Comparison of ENCODE assay signal across 8 cellular contexts in the genomic region with DNA sequence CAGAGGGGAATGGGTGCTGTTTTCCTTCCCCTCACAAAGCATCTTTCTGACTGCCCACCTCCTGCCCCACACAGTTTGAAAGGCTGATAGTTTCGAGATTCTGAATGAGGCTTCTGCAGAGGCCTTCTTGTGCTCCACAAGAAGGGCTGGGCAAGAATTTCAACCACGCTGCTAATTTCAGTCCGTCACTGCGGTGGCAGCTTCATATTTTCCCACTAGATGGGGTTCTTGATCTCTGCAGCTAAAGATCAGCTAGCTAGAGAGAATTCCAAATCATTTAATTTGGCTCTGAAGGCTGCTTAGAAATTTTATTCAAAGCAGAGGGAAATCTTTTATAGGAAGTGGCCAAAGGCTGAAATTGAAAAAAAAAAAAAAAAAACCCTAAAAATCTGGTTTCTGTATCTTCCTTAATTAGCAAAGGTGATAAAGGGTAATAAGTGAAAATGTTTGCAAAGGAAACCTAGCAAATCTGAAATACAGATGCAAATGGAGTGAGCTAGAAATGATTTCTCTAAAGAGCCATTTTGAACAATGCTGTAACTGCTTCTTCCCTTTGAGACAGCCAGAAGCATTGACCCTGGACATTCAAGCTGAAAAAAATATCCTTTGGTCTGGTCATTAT. TPM values are rescaled to one million over a fixed set of nuclear protein-coding genes. Genes with fewer than 3 reads are reported as not detected.
DNase-seq lines count a peak whose midpoint lies in the region; ATAC-seq lines count a peak whose summit lies in the region.

No MANE protein-coding gene starts in this region.

- no peak overlapping the region for H3K4me3 ChIP-seq in aorta (ENCODE audit: low read length in 2 of 2)

- no peaks in the 10 kb centered on the region for H3K9me3 ChIP-seq in aorta (ENCODE audit: control insufficient read depth, low read length)

- DNase-seq in DMS53 (lab: John Stamatoyannopoulos, UW) = peak; percentile 47
- no peak for DNase-seq in DMS53 treated with DMSO at 0.1 percent for 48 hours (lab: John Stamatoyannopoulos, UW; ENCODE audit: unreplicated experiment)
- DNase-seq in NCI-H345 treated with DMSO at 0.1 percent for 48 hours (lab: John Stamatoyannopoulos, UW; ENCODE audit: unreplicated experiment) = peak; percentile 40
- DNase-seq in cerebellar cortex (ENCODE audit: low spot score) = peak; percentile 82
- no peak for DNase-seq in left colon
- no peak for DNase-seq in aorta

- H3K36me3 ChIP-seq in aorta (ENCODE audit: control insufficient read depth in 1 of 2, insufficient read depth in 2 of 2, low read length in 1 of 2) = no peaks in the 10 kb centered on the region

- peak; percentile 31 for ATAC-seq in left colon
- ATAC-seq in aorta (ENCODE audit: low FRiP score) = peak; percentile 73
- ATAC-seq in HG03097 (IDR thresholded peaks at IDR 0.05; ENCODE audit: low FRiP score, unreplicated experiment) = no peak
- ATAC-seq in HG02571 (IDR thresholded peaks at IDR 0.05; ENCODE audit: unreplicated experiment) = no peak

- peaks cover 0 to 2% of the 10 kb centered on the region in 2 donors for H3K27me3 ChIP-seq in aorta (ENCODE audit: control insufficient read depth in 1 of 2, insufficient read depth in 2 of 2, low read length in 1 of 2)

- H3K27ac ChIP-seq in aorta (ENCODE audit: low read depth in 1 of 2, low read length in 2 of 2) = no peak overlapping the region

- H3K4me1 ChIP-seq in aorta (ENCODE audit: control insufficient read depth in 1 of 2, insufficient read depth in 2 of 2, low read length in 2 of 2) = no peaks in the 10 kb centered on the region

- WGBS in aorta, 2 donors = 1 to 2% methylated on average over 4 of the region's 4 CpGs

- intact Hi-C loops in left colon (cut with DNase I, micrococcal nuclease) = loop anchor here in 1 of 2 donors (2.0 kb wide), 1 partner anchor 138 kb away; no protein-coding TSS in a partner anchor
- intact Hi-C loops in aorta (cut with DNase I) = loop anchor here (2.0 to 5.0 kb wide), 2 partner anchors 138 kb away; no protein-coding TSS in a partner anchor

RNA-seq across cellular contexts. Expression of a gene that starts 38.0 kb away (rescaled TPM):
- not detected for total RNA-seq in left colon
- not detected for total RNA-seq in aorta
- not detected for polyA plus RNA-seq in aorta

Comparison
In these comparisons a context has a peak if more than half of its experiments do, and no peak if none do; other contexts are left out.
1. DNase-seq: peak in DMS53 (single experiment), NCI-H345 treated with DMSO at 0.1 percent for 48 hours (single experiment) and cerebellar cortex (single experiment); none in DMS53 treated with DMSO at 0.1 percent for 48 hours (single experiment), left colon (0 of 2) and aorta (0 of 2).
2. ATAC-seq: peak in left colon (single experiment) and aorta (single experiment); none in HG03097 (single experiment) and HG02571 (single experiment).